Comparison of ENCODE assay signal across 8 cellular contexts in the genomic region with DNA sequence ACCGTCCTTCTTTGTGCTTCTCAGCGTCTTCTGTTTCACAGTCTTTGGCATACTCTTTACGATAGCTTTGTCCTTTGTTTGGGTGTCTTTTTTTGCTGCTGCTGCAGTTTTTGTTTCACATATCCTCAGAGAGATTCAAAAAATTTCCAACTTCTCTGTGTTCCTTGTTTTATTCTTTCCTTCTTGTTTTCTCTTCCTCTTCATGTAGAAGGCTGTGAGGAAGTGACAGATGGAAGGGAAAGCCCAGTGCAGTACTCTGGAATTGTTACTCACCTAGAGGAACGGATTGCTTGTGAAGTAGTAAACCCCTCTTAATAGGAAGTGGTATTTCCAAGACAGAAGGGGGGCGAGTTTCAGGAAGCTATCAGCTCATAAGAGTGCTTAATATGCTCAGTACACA. TPM values are rescaled to one million over a fixed set of nuclear protein-coding genes. Genes with fewer than 3 reads are reported as not detected.
A peak's percentile ranks its signal among the peaks of the same experiment; 100 is the strongest.
DNase-seq lines count a peak whose midpoint lies in the region; ATAC-seq and TF ChIP-seq lines count a peak whose summit lies in the region.

No MANE protein-coding gene starts in this region.

- H3K9me3 Mint-ChIP-seq in chondrocyte (ENCODE audit: low read depth), result no peaks in the 10 kb centered on the region

- H3K27ac Mint-ChIP-seq in chondrocyte (ENCODE audit: unreplicated experiment), result no peak overlapping the region

- peaks cover 25% of the 10 kb centered on the region for H3K4me1 Mint-ChIP-seq in chondrocyte (ENCODE audit: low read depth)

- no peaks in the 10 kb centered on the region for H3K27me3 ChIP-seq in osteoblast (ENCODE audit: insufficient read depth, low read length)

- H3K27me3 Mint-ChIP-seq in chondrocyte (ENCODE audit: low read depth), result no peaks in the 10 kb centered on the region

- H3K79me2 ChIP-seq in osteoblast (ENCODE audit: insufficient read depth, low read length), result peaks cover 36% of the 10 kb centered on the region

- no peak for ATAC-seq in GM18519 (IDR thresholded peaks at IDR 0.05; ENCODE audit: low FRiP score, unreplicated experiment)

- no peaks in the 10 kb centered on the region for H3K36me3 ChIP-seq in osteoblast (ENCODE audit: insufficient read depth, low read length)

- no peaks in the 10 kb centered on the region for H4K20me1 ChIP-seq in osteoblast (ENCODE audit: insufficient read depth, low read length)

- H3K9me3 ChIP-seq in osteoblast (ENCODE audit: low read depth, low read length), result no peaks in the 10 kb centered on the region

- H3K4me3 Mint-ChIP-seq in chondrocyte (ENCODE audit: unreplicated experiment), result peak overlapping the region; percentile 85

- peak; percentile 15 for DNase-seq in CMK (ENCODE audit: low read depth)
- DNase-seq in NAMALWA (ENCODE audit: low spot score), result peak; percentile 15
- DNase-seq in chondrocyte (ENCODE audit: low spot score), result no peak
- no peak for DNase-seq in osteoblast (ENCODE audit: insufficient read length, low spot score, missing footprints)
- DNase-seq in GM10266 (ENCODE audit: extremely low spot score), result no peak
- DNase-seq in D341Med (ENCODE audit: low spot score), result no peak
- no peak for DNase-seq in NCI-H2171 treated with DMSO at 0.1 percent for 48 hours (lab: John Stamatoyannopoulos, UW)

- H3K36me3 Mint-ChIP-seq in chondrocyte (ENCODE audit: low read depth), result no peaks in the 10 kb centered on the region

- TF ChIP-seq CTCF in chondrocyte (IDR thresholded peaks at IDR 0.05), result no peak
- TF ChIP-seq CTCF in osteoblast (IDR thresholded peaks at IDR 0.05; ENCODE audit: extremely low read depth, low read depth, low read length), result no peak
- TF ChIP-seq CTCF in GM10266 (IDR thresholded peaks at IDR 0.05; ENCODE audit: control insufficient read depth, insufficient read depth, low read depth, missing control alignments), result no peak

- H2AFZ ChIP-seq in osteoblast (ENCODE audit: low read length), result peak overlapping the region; percentile 17

- peaks cover 7% of the 10 kb centered on the region for H3K4me1 ChIP-seq in osteoblast (ENCODE audit: insufficient read depth, low read length)

- no peak overlapping the region for H3K27ac ChIP-seq in osteoblast (ENCODE audit: low read depth, low read length)

- peak overlapping the region; percentile 92 for H3K4me3 ChIP-seq in osteoblast (ENCODE audit: insufficient read depth, low read length)

- peak overlapping the region; percentile 94 for H3K4me2 ChIP-seq in osteoblast (ENCODE audit: insufficient read depth, low read length)

RNA-seq across cellular contexts. Expression of a gene that starts 1.7 kb away (rescaled TPM):
- total RNA-seq in chondrocyte (11.3 to 14.4 TPM (median 11.4 TPM) in 3 replicates), osteoblast (47.0 and 54.5 TPM in 2 replicates)

RNA-seq across cellular contexts. Expression of a gene that starts 50.7 kb away (rescaled TPM):
- 9.7 to 13.7 TPM (median 11.4 TPM) in 3 replicates for total RNA-seq in chondrocyte
- total RNA-seq in osteoblast, result 5.1 and 5.3 TPM in 2 replicates

Comparison
In these comparisons a context has a peak if more than half of its experiments do, and no peak if none do; other contexts are left out.
1. DNase-seq: peak in CMK (single experiment) and NAMALWA (single experiment); none in chondrocyte (single experiment), osteoblast (single experiment), GM10266 (single experiment), D341Med (single experiment) and NCI-H2171 treated with DMSO at 0.1 percent for 48 hours (single experiment).